In the genomic region with DNA sequence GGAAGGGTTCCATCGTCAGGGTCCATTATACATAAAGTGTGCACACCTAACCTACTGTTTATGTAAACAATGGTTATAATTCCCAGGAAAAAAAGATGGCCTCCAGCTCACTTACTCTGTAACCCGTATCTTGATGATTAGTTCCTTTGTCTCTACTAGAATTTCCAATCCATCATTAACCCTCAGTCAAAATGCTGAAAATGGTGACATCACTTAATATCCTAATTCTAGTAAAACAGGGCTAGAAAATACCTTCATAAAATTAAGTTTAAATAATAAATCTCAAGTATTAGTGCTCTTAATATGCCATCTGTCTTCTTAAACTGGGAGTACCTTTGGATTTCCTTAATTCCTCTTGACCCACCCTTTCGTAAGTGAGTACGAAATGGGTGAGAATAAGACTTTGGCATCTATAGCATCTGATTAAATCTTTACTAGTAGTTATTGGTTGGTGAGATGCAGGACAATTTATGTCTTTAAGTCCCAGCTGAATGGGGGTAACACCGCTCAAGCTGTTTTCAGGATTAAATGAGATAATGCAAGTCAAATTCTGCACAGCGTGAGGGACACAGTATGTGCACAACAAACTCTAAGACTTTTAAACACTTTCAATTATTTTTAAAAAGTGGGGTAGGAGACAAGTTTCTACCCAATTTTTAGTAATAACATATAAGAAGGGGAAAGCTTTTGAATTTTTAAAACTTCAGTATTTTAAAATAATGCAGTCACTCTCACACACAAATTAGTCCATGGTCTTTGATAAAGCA, we compare ENCODE assay signal across 1 cellular context.
TF ChIP-seq lines count a peak whose summit lies in the region.

No MANE protein-coding gene starts in this region.

TF ChIP-seq in HepG2, 621 proteins besides CTCF, POLR2A, EP300 and RAD21 (continued from another document):
- TF ChIP-seq CEBPB (IDR thresholded peaks at IDR 0.05; ENCODE audit: borderline replicate concordance, low read depth, low read length) (no peak), ATF7 (IDR thresholded peaks at IDR 0.05) (peak; percentile 32; the same call in 1 of the 2 replicates), ATF7 (CRISPR knock-in tag; IDR thresholded peaks at IDR 0.05) (no peak)
